ENCODE assay signal across 8 cellular contexts in the genomic region with DNA sequence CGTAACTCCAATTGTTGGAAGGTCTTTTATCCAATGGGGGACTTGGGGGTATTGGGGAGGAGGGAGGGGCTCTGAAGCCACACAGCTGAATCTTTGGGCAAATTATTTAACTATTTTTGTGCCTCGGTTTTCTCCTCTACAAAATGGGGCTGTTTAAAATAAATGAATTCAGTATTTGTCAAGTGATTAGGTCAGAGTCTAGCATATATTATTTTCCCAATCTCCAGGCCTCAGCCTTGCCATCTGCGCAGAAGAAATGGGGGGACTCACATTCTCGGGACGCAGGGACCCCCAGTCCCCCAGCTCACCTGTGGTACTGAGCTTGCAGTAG. TPM values are rescaled to one million over a fixed set of nuclear protein-coding genes. Genes with fewer than 3 reads are reported as not detected.
DNase-seq lines count a peak whose midpoint lies in the region; ATAC-seq and TF ChIP-seq lines count a peak whose summit lies in the region.

No MANE protein-coding gene starts in this region.

- DNase-seq in T-helper 17 cell, result no peak
- no peak for DNase-seq in fibroblast of pulmonary artery (ENCODE audit: low read depth)
- no peak for DNase-seq in glomerular visceral epithelial cell (ENCODE audit: extremely low spot score)
- DNase-seq in NCI-H1048 (lab: John Stamatoyannopoulos, UW), result no peak
- DNase-seq in DMS79 treated with DMSO at 0.1 percent for 48 hours (lab: John Stamatoyannopoulos, UW), result no peak

- peak overlapping the region; percentile 29 for H3K9ac ChIP-seq in rectal smooth muscle tissue (ENCODE audit: low read length)

- peak overlapping the region; percentile 84 for H3K27ac Mint-ChIP-seq in T-helper 17 cell

- peaks cover 17% of the 10 kb centered on the region for H3K36me3 ChIP-seq in rectal smooth muscle tissue (ENCODE audit: control insufficient read depth, insufficient read depth, low read length)

- peaks cover 20% of the 10 kb centered on the region for H3K4me1 ChIP-seq in rectal smooth muscle tissue (ENCODE audit: control insufficient read depth, insufficient read depth, low read length)

- TF ChIP-seq CTCF in fibroblast of pulmonary artery (IDR thresholded peaks at IDR 0.05; ENCODE audit: low read length, missing control alignments), result no peak

- H3K4me3 Mint-ChIP-seq in T-helper 17 cell, result peak overlapping the region; percentile 90

- H3K4me3 ChIP-seq in GM08714 (ENCODE audit: low read length), result peak overlapping the region; percentile 88
- peak overlapping the region; percentile 80 for H3K4me3 ChIP-seq in fibroblast of pulmonary artery (replicated peaks; ENCODE audit: low read depth, low read length)
- H3K4me3 ChIP-seq in rectal smooth muscle tissue (ENCODE audit: low read length), result peak overlapping the region; percentile 79

- no peaks in the 10 kb centered on the region for H3K27me3 ChIP-seq in rectal smooth muscle tissue (ENCODE audit: control insufficient read depth, insufficient read depth, low read length)

- peak overlapping the region; percentile 97 for H3K27ac ChIP-seq in rectal smooth muscle tissue (ENCODE audit: low read depth, low read length)

- H3K27me3 Mint-ChIP-seq in T-helper 17 cell, result no peaks in the 10 kb centered on the region

- H3K36me3 Mint-ChIP-seq in T-helper 17 cell (ENCODE audit: low read depth), result peaks cover 2% of the 10 kb centered on the region

- H3K4me1 Mint-ChIP-seq in T-helper 17 cell, result peaks cover 29% of the 10 kb centered on the region

- H3K9me3 ChIP-seq in T-helper 17 cell (ENCODE audit: control insufficient read depth, low read length, poor library complexity, severe bottlenecking), result no peaks in the 10 kb centered on the region

- no peak for ATAC-seq in T-helper 17 cell
- no peak for ATAC-seq in HG03378 (IDR thresholded peaks at IDR 0.05; ENCODE audit: unreplicated experiment)

RNA-seq across cellular contexts. Expression of a gene that starts 1.5 kb away (rescaled TPM):
- total RNA-seq in T-helper 17 cell, result 100 to 1,000 TPM; 869 to 906 TPM

RNA-seq across cellular contexts. Expression of a gene that starts 31.7 kb away (rescaled TPM):
- 10 to 100 TPM in 1 of 2 donors, 1 to 10 TPM in 1; 9.5 to 13.1 TPM for total RNA-seq in T-helper 17 cell

RNA-seq across cellular contexts. Expression of a gene that starts 33.3 kb away (rescaled TPM):
- 1 to 10 TPM in 1 of 2 donors, under 1 TPM in 1; 0.85 to 1.6 TPM for total RNA-seq in T-helper 17 cell
